ENCODE assay signal across 15 cellular contexts in the genomic region with DNA sequence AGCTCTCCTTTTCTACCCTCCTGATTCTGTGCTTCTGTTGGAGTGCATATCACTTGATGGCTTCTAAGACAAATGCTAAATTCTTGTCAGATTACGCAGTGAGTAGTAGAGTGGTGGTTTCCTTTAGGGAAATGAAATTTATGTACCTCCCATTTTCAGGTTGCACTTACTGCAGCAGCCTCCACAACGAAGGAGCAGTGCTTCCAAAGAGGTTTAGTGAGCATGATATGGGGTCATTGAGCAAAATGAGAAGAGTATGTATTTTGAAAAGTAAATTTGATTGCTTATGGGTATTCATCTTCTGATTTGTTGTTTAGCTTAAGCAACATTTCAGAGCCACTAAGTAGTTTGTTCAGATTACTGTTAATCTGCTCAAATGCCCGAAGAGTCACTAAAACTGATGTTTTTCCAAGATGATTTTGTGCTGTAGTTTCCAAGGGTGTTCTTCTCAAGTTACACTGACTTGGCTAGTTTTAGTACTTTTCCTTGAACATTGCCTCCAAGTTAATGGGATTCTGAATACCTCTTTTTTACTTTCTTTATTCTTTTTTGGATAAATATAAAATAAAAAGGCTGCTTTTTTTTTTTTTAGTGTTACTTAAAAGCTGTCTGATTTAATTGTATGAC.
DNase-seq lines count a peak whose midpoint lies in the region; ATAC-seq, FAIRE-seq and TF ChIP-seq lines count a peak whose summit lies in the region.
"Had no signal": no experiment of that assay in that cellular context is flagged by ENCODE, and none has a peak within 500 bp of the region (broad histone marks: within the 10 kb centered on the region; RNA-seq: fewer than 3 reads in every experiment).

No MANE protein-coding gene starts in this region.

- TF ChIP-seq EP300 in H1 (IDR thresholded peaks at IDR 0.05; ENCODE audit: borderline replicate concordance in 1 of 2, low read depth in 2 of 2, low read length in 2 of 2) = no peak

- no peak overlapping the region for H2BK20ac ChIP-seq in H1 (ENCODE audit: low read length)

- no peak overlapping the region for H3K56ac ChIP-seq in H1 (replicated peaks; ENCODE audit: insufficient read length, low read depth, low read length)

- POLR2A ChIA-PET in activated CD4-positive, alpha-beta T cell treated with anti-CD3 and anti-CD28 coated beads, Interleukin-2, amount 10 ng/mL, durations not matched to agents 7 days and 5 days (lab: Charles Lee) = no interaction called here
- POLR2A ChIA-PET in H1 (lab: Charles Lee; ENCODE audit: partially characterized antibody) = interaction anchor here (0.6 kb wide), 1 partner anchor 75 kb away, joined by 3 read pairs; no protein-coding TSS in a partner anchor

- no peak for TF ChIP-seq RAD21 in H1 (IDR thresholded peaks at IDR 0.05 in 1 of 2, conservative IDR thresholded peaks at IDR 0.05 in 1 of 2; ENCODE audit: low read depth in 2 of 2, low read length in 2 of 2)

- no peak overlapping the region for H2AK5ac ChIP-seq in H1 (ENCODE audit: low read depth, low read length)

- no peak overlapping the region for H4K5ac ChIP-seq in H1 (ENCODE audit: insufficient read length, low read depth, low read length)

- H4K91ac ChIP-seq in H1 (replicated peaks; ENCODE audit: insufficient read length, low read length) = no peak overlapping the region

- H3K27ac Mint-ChIP-seq in activated CD4-positive, alpha-beta T cell treated with anti-CD3 and anti-CD28 coated beads, Interleukin-2, amount 10 ng/mL, durations not matched to agents 7 days and 5 days = peak overlapping the region; percentile 58

- no peaks in the 10 kb centered on the region; the same call in 1 of the 2 replicates for H3K79me1 ChIP-seq in H1 (ENCODE audit: low read depth, low read length)

- H3K14ac ChIP-seq in H1 (ENCODE audit: insufficient read length) = no peak overlapping the region

- CTCF ChIA-PET in activated CD4-positive, alpha-beta T cell treated with anti-CD3 and anti-CD28 coated beads, Interleukin-2, amount 10 ng/mL, durations not matched to agents 7 days and 5 days (lab: Charles Lee) = no interaction called here
- CTCF ChIA-PET in H1 (lab: Charles Lee; ENCODE audit: partially characterized antibody) = interaction anchor here (0.6 kb wide), 1 partner anchor 98 kb away, joined by 3 read pairs; no protein-coding TSS in a partner anchor

- H2BK12ac ChIP-seq in H1 (ENCODE audit: low read depth, low read length) = no peak overlapping the region

- no peaks in the 10 kb centered on the region; the same call in 1 of the 2 replicates for H3K23me2 ChIP-seq in H1 (ENCODE audit: low read depth, low read length)

- no peak overlapping the region for H3K4me3 ChIP-seq in H1 (ENCODE audit: extremely low read depth in 1 of 4, insufficient read depth in 2 of 4, low read depth in 3 of 4, low read length in 4 of 4)
- H3K4me3 ChIP-seq: A549, esophagus muscularis mucosa, vagina had no signal

- H3K27me3 ChIP-seq in H1 (replicated peaks in 1 of 4; ENCODE audit: control insufficient read depth in 3 of 4, extremely low read depth in 1 of 4, insufficient read depth in 3 of 4, low read length in 3 of 4) = no peaks in the 10 kb centered on the region
- H3K27me3 ChIP-seq: esophagus muscularis mucosa, vagina had no signal

- H3K9ac ChIP-seq in H1 (replicated peaks in 1 of 4; ENCODE audit: extremely low read depth in 1 of 4, low read depth in 3 of 4, low read length in 3 of 4) = peak overlapping the region in 1 of 4 experiments; percentile 49; a peak in 1 of 7 replicates

- H4K8ac ChIP-seq in H1 (ENCODE audit: extremely low read depth, insufficient read depth, low read length) = no peak overlapping the region

- H4K20me1 ChIP-seq in H1 (replicated peaks in 1 of 2; ENCODE audit: control insufficient read depth in 1 of 2, insufficient read depth in 2 of 2, low read length in 2 of 2) = no peaks in the 10 kb centered on the region

- no peak overlapping the region for H2BK15ac ChIP-seq in H1 (ENCODE audit: low read length)

- no peaks in the 10 kb centered on the region for H3K9me3 Mint-ChIP-seq in activated CD4-positive, alpha-beta T cell treated with anti-CD3 and anti-CD28 coated beads, Interleukin-2, amount 10 ng/mL, durations not matched to agents 7 days and 5 days

- H3K4ac ChIP-seq in H1 (replicated peaks; ENCODE audit: insufficient read length, low read depth, low read length) = no peak overlapping the region

- H2BK120ac ChIP-seq in H1 (replicated peaks; ENCODE audit: low read depth, low read length) = no peak overlapping the region

- no peak overlapping the region for H2BK5ac ChIP-seq in H1 (ENCODE audit: low read depth, low read length)

- H3K9me3 ChIP-seq in H1 (ENCODE audit: insufficient read depth in 2 of 2, low read depth in 1 of 2, low read length in 1 of 2) = no peaks in the 10 kb centered on the region
- H3K9me3 ChIP-seq: A549, esophagus muscularis mucosa, vagina had no signal

- no peaks in the 10 kb centered on the region for H3K36me3 ChIP-seq in H1 (ENCODE audit: control insufficient read depth in 2 of 4, insufficient read depth in 4 of 4, low read length in 3 of 4)
- H3K36me3 ChIP-seq: esophagus muscularis mucosa, vagina had no signal

- H3K23ac ChIP-seq in H1 (ENCODE audit: insufficient read length) = no peak overlapping the region

- peak; percentile 80 for ATAC-seq in SK-N-SH treated with all-trans-retinoic acid at 6 μM for 48 hours
- ATAC-seq in HG02588 (IDR thresholded peaks at IDR 0.05; ENCODE audit: unreplicated experiment) = no peak
- ATAC-seq: A549 had no signal

- no peak overlapping the region for H2AFZ ChIP-seq in H1 (ENCODE audit: low read length)

- DNase-seq in activated CD4-positive, alpha-beta T cell treated with anti-CD3 and anti-CD28 coated beads, Interleukin-2, amount 10 ng/mL, durations not matched to agents 7 days and 5 days = no peak
- DNase-seq in activated CD4-positive, alpha-beta T cell treated with anti-CD3 and anti-CD28 coated beads, Interleukin-2, amount 50 U/mL, for 1 hour = no peak
- no peak for DNase-seq in H1 (ENCODE audit: low read depth in 1 of 2, low spot score in 2 of 2)
- DNase-seq in smooth muscle cell of the brain vasculature (ENCODE audit: low read depth, low spot score) = peak; percentile 15
- DNase-seq in caudate nucleus (lab: John Stamatoyannopoulos, UW) = no peak
- no peak for DNase-seq in stimulated activated CD4-positive, alpha-beta T cell treated with anti-CD3 and anti-CD28 coated beads, Interleukin-4, amount 100 ng/mL, for 4 hours
- DNase-seq: activated effector memory CD4-positive, alpha-beta T cell treated with anti-CD3 and anti-CD28 coated beads, Interleukin-2, amount 50 U/mL, for 16 hours; mesendoderm; stimulated activated CD4-positive, alpha-beta T cell treated with anti-CD3 and anti-CD28 coated beads, Interleukin-2, amount 100 ng/mL, for 48 hours had no signal

- no peak overlapping the region for H3K18ac ChIP-seq in H1 (ENCODE audit: extremely low read depth, low read length)

- TF ChIP-seq CTCF in H1 (IDR thresholded peaks at IDR 0.05; ENCODE audit: control extremely low read depth in 1 of 3, insufficient read depth in 1 of 3, low read depth in 1 of 3, low read length in 3 of 3) = no peak

- peaks cover 0 to 4% (median 2%) of the 10 kb centered on the region in 4 experiments; a peak in 1 of 7 replicates for H3K4me1 ChIP-seq in H1 (replicated peaks in 1 of 4; ENCODE audit: control insufficient read depth in 3 of 4, insufficient read depth in 4 of 4, low read length in 3 of 4)
- H3K4me1 ChIP-seq: A549, vagina had no signal

- H3K27ac ChIP-seq in H1 (ENCODE audit: low read depth, low read length) (no peak overlapping the region), caudate nucleus (ENCODE audit: low read depth, low read length) (no peak overlapping the region)
- H3K27ac ChIP-seq: A549, esophagus muscularis mucosa, HL-60, vagina had no signal

- 78% methylated on average over 3 of the region's 3 CpGs; no CpG with 5 or more reads in 1 of the 2 experiments for WGBS in H1 (ENCODE audit: extremely low coverage in 1 of 2, insufficient coverage in 1 of 2, insufficient read length in 1 of 2, insufficient replicate concordance in 2 of 2, low coverage in 1 of 2, low lambda C conversion rate in 2 of 2, missing lambda C conversion rate in 1 of 2), 2 experiments

- H3K4me2 ChIP-seq in H1 (ENCODE audit: insufficient read depth in 1 of 2, low read depth in 2 of 2, low read length in 2 of 2) = no peak overlapping the region
- H3K4me2 ChIP-seq: A549 had no signal

- no peak for TF ChIP-seq POLR2A in H1 (IDR thresholded peaks at IDR 0.05; ENCODE audit: control extremely low read depth in 1 of 2, low read depth in 2 of 2, low read length in 2 of 2)

- H3K27me3 Mint-ChIP-seq in activated CD4-positive, alpha-beta T cell treated with anti-CD3 and anti-CD28 coated beads, Interleukin-2, amount 10 ng/mL, durations not matched to agents 7 days and 5 days = no peaks in the 10 kb centered on the region

- peaks cover 8% of the 10 kb centered on the region for H3K36me3 Mint-ChIP-seq in activated CD4-positive, alpha-beta T cell treated with anti-CD3 and anti-CD28 coated beads, Interleukin-2, amount 10 ng/mL, durations not matched to agents 7 days and 5 days (ENCODE audit: low read depth)

- no peak overlapping the region for H3K4me3 Mint-ChIP-seq in activated CD4-positive, alpha-beta T cell treated with anti-CD3 and anti-CD28 coated beads, Interleukin-2, amount 10 ng/mL, durations not matched to agents 7 days and 5 days

- peaks cover 0 to 73% of the 10 kb centered on the region in 2 experiments; a peak in 3 of 4 replicates for H3K79me2 ChIP-seq in H1 (ENCODE audit: control insufficient read depth in 1 of 2, insufficient read depth in 2 of 2, low read length in 2 of 2)

- H3K4me1 Mint-ChIP-seq in activated CD4-positive, alpha-beta T cell treated with anti-CD3 and anti-CD28 coated beads, Interleukin-2, amount 10 ng/mL, durations not matched to agents 7 days and 5 days = peaks cover 44% of the 10 kb centered on the region

- peak; percentile 65 for FAIRE-seq in H1 (lab: Jason Lieb, UNC)
- FAIRE-seq: A549 had no signal

TF ChIP-seq in SK-N-SH treated with all-trans-retinoic acid at 6 μM for 48 hours, 23 proteins besides CTCF, POLR2A, EP300 and RAD21 (continues in another document):
- TF ChIP-seq ISL1 (CRISPR knock-in tag; IDR thresholded peaks at IDR 0.05) (no peak), PPARA (CRISPR knock-in tag; IDR thresholded peaks at IDR 0.05; ENCODE audit: borderline replicate concordance) (no peak)

TF ChIP-seq in H1, 55 proteins besides CTCF, POLR2A, EP300 and RAD21 (continues in another document):
- TF ChIP-seq TCF12 (IDR thresholded peaks at IDR 0.05; ENCODE audit: low read depth, low read length) (no peak), SUZ12 (IDR thresholded peaks at IDR 0.05; ENCODE audit: low read length) (no peak), HDAC6 (IDR thresholded peaks at IDR 0.05; ENCODE audit: low read depth, low read length) (no peak)
